In genomic region chrX:74179499-74179898, GRCh38 we compare ENCODE assay signal across 17 cellular contexts.
DNase-seq lines count a peak whose midpoint lies in the region; FAIRE-seq and TF ChIP-seq lines count a peak whose summit lies in the region.
"Had no signal": no experiment of that assay in that cellular context is flagged by ENCODE, and none has a peak within 500 bp of the region (broad histone marks: within the 10 kb centered on the region; RNA-seq: fewer than 3 reads in every experiment).

No MANE protein-coding gene starts in this region.

- H3K9ac ChIP-seq in HUES48 (ENCODE audit: low read depth, low read length): no peak overlapping the region
- H3K9ac ChIP-seq: GM23248 had no signal

- H3K36me3 Mint-ChIP-seq in mesothelial cell of epicardium: peaks cover 10% of the 10 kb centered on the region
- no peaks in the 10 kb centered on the region for H3K36me3 Mint-ChIP-seq in type B pancreatic cell
- H3K36me3 Mint-ChIP-seq in activated naive CD8-positive, alpha-beta T cell treated with anti-CD3 and anti-CD28 coated beads for 36 hours: peaks cover 2% of the 10 kb centered on the region

- H3K9me3 ChIP-seq in HUES48 (ENCODE audit: control insufficient read depth, insufficient read depth, low read length): no peaks in the 10 kb centered on the region
- H3K9me3 ChIP-seq: BE2C had no signal

- H3K36me3 ChIP-seq in HUES48 (ENCODE audit: control insufficient read depth, insufficient read depth, low read length): no peaks in the 10 kb centered on the region
- H3K36me3 ChIP-seq: BE2C had no signal

- H3K27ac Mint-ChIP-seq in mesothelial cell of epicardium: peak overlapping the region; percentile 69
- H3K27ac Mint-ChIP-seq in type B pancreatic cell: peak overlapping the region; percentile 32
- no peak overlapping the region for H3K27ac Mint-ChIP-seq in activated naive CD8-positive, alpha-beta T cell treated with anti-CD3 and anti-CD28 coated beads for 36 hours
- H3K27ac Mint-ChIP-seq: CD4-positive, alpha-beta T cell had no signal

- peak overlapping the region; percentile 57 for H3K27ac ChIP-seq in HUES48 (ENCODE audit: low read depth, low read length)
- H3K27ac ChIP-seq: GM23248 had no signal

- FAIRE-seq in colon (lab: Jason Lieb, UNC): peak; percentile 41
- FAIRE-seq: D721Med had no signal

- H3K4me1 Mint-ChIP-seq in mesothelial cell of epicardium: peaks cover 33% of the 10 kb centered on the region
- H3K4me1 Mint-ChIP-seq in type B pancreatic cell (ENCODE audit: unreplicated experiment): no peaks in the 10 kb centered on the region
- no peaks in the 10 kb centered on the region for H3K4me1 Mint-ChIP-seq in activated naive CD8-positive, alpha-beta T cell treated with anti-CD3 and anti-CD28 coated beads for 36 hours

- no peak for DNase-seq in mesothelial cell of epicardium (ENCODE audit: low spot score in 2 of 2, unreplicated experiment in 2 of 2)
- DNase-seq in type B pancreatic cell (ENCODE audit: extremely low spot score, unreplicated experiment): no peak
- DNase-seq in stimulated activated CD4-positive, alpha-beta T cell treated with anti-CD3 and anti-CD28 coated beads, Interleukin-1b, Interleukin-23, amount 100 ng/mL, for 48 hours: no peak
- no peak for DNase-seq in activated naive CD8-positive, alpha-beta T cell treated with anti-CD3 and anti-CD28 coated beads for 36 hours
- DNase-seq in activated T-cell treated with anti-CD3 and anti-CD28 coated beads, Interleukin-2, amount 50 U/mL, for 48 hours: no peak
- DNase-seq: BE2C; CD4-positive, alpha-beta T cell; DMS79 treated with DMSO at 0.1 percent for 48 hours; NCI-H187; NCI-H446; NCI-H69; RPMI8226; SIG-M5 had no signal

- H3K4me3 Mint-ChIP-seq in mesothelial cell of epicardium (no peak overlapping the region), type B pancreatic cell (no peak overlapping the region)
- H3K4me3 Mint-ChIP-seq in activated naive CD8-positive, alpha-beta T cell treated with anti-CD3 and anti-CD28 coated beads for 36 hours: no peak overlapping the region
- H3K4me3 Mint-ChIP-seq: CD4-positive, alpha-beta T cell had no signal

- H3K9me3 Mint-ChIP-seq in mesothelial cell of epicardium (peaks cover 22% of the 10 kb centered on the region), type B pancreatic cell (peaks cover 7% of the 10 kb centered on the region)
- H3K9me3 Mint-ChIP-seq in activated naive CD8-positive, alpha-beta T cell treated with anti-CD3 and anti-CD28 coated beads for 36 hours: peaks cover 2% of the 10 kb centered on the region
- H3K9me3 Mint-ChIP-seq: CD4-positive, alpha-beta T cell had no signal

- no peak overlapping the region for H3K4me3 ChIP-seq in HUES48 (ENCODE audit: low read depth, low read length)
- H3K4me3 ChIP-seq: GM23248 had no signal

- 0 out of 2 replicates have a peak, but pooled peaks cover 2% of the 10 kb centered on the region for H3K27me3 ChIP-seq in HUES48 (ENCODE audit: control insufficient read depth, insufficient read depth, low read length)
- H3K27me3 ChIP-seq: BE2C had no signal

- H3K27me3 Mint-ChIP-seq in mesothelial cell of epicardium (ENCODE audit: low read depth) (no peaks in the 10 kb centered on the region), type B pancreatic cell (no peaks in the 10 kb centered on the region)
- H3K27me3 Mint-ChIP-seq in activated naive CD8-positive, alpha-beta T cell treated with anti-CD3 and anti-CD28 coated beads for 36 hours: no peaks in the 10 kb centered on the region
- H3K27me3 Mint-ChIP-seq: CD4-positive, alpha-beta T cell had no signal

- peaks cover 19% of the 10 kb centered on the region for H3K4me1 ChIP-seq in HUES48 (ENCODE audit: control insufficient read depth, insufficient read depth, low read length)
- H3K4me1 ChIP-seq: BE2C had no signal

- TF ChIP-seq CTCF in mesothelial cell of epicardium (IDR thresholded peaks at IDR 0.05; ENCODE audit: unreplicated experiment) (no peak), type B pancreatic cell (conservative IDR thresholded peaks at IDR 0.05) (no peak)
